ENCODE assay signal across 8 cellular contexts in the genomic region with DNA sequence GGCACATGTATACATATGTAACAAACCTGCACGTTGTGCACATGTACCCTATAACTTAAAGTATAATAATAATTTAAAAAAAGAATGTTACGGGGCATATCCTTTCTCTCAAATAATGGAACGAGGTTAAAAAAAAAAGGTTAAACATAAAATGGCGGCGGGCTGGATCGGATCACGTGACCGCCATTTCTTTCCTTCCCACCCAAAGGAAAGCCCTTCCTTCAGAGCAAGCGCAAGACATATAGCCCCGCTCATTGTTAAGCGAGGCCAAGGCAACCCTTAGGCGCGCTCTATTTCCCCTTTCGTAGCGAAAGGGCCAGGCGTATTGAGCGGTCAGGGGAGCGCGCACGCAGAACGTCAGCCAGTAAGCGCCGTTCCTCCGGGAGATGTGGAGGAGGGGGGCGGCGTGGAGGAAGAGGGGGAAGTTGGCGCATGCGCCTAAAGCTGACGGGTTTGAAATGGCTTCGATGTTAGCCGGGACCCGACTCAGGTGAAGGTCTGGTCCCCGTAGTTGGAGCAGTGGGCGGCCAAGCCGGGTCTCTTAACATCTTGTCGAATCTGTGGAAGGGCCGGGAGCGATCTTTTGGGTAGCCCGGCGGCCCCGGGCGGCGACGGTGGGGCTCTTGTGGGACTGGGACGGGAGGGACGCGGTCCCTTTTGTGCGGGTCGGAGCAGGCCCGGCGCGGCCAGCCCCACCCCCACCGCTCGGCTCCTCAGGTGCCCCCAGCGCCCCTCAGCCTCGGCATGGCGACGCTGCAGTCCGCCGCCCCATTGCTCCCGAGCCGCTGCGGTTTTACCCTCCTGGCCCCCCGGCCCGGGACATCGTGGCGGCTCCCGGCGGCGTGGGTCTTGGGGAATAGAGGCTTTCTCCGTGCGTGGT. TPM values are rescaled to one million over a fixed set of nuclear protein-coding genes. Genes with fewer than 3 reads are reported as not detected.
DNase-seq lines count a peak whose midpoint lies in the region; ATAC-seq, FAIRE-seq and TF ChIP-seq lines count a peak whose summit lies in the region.

A gene with protein sequence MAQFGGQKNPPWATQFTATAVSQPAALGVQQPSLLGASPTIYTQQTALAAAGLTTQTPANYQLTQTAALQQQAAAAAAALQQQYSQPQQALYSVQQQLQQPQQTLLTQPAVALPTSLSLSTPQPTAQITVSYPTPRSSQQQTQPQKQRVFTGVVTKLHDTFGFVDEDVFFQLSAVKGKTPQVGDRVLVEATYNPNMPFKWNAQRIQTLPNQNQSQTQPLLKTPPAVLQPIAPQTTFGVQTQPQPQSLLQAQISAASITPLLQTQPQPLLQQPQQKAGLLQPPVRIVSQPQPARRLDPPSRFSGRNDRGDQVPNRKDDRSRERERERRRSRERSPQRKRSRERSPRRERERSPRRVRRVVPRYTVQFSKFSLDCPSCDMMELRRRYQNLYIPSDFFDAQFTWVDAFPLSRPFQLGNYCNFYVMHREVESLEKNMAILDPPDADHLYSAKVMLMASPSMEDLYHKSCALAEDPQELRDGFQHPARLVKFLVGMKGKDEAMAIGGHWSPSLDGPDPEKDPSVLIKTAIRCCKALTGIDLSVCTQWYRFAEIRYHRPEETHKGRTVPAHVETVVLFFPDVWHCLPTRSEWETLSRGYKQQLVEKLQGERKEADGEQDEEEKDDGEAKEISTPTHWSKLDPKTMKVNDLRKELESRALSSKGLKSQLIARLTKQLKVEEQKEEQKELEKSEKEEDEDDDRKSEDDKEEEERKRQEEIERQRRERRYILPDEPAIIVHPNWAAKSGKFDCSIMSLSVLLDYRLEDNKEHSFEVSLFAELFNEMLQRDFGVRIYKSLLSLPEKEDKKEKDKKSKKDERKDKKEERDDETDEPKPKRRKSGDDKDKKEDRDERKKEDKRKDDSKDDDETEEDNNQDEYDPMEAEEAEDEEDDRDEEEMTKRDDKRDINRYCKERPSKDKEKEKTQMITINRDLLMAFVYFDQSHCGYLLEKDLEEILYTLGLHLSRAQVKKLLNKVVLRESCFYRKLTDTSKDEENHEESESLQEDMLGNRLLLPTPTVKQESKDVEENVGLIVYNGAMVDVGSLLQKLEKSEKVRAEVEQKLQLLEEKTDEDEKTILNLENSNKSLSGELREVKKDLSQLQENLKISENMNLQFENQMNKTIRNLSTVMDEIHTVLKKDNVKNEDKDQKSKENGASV (plus strand): TSS at position 447 of the 880 bp plus-strand sequence. CDS start 1,266 bp downstream, outside the sequence.

- H3K56ac ChIP-seq in H1 (replicated peaks; ENCODE audit: insufficient read length, low read depth, low read length): peak within 1 kb of the TSS; percentile 92

- TF ChIP-seq POLR2A in H1 (IDR thresholded peaks at IDR 0.05; ENCODE audit: control extremely low read depth in 1 of 2, low read depth in 2 of 2, low read length in 2 of 2): peak; percentile 89 to 94

- no peak within 1 kb of the TSS for H2BK20ac ChIP-seq in H1 (ENCODE audit: low read length)

- H3K9me3 ChIP-seq in NT2/D1 (ENCODE audit: insufficient read depth, low read length) (no peaks in the 10 kb centered on the region), H1 (ENCODE audit: insufficient read depth in 2 of 2, low read depth in 1 of 2, low read length in 1 of 2) (no peaks in the 10 kb centered on the region)

- peak in 1 of 2 experiments; percentile 36; a peak in 1 of 3 replicates for TF ChIP-seq EP300 in H1 (IDR thresholded peaks at IDR 0.05; ENCODE audit: borderline replicate concordance in 1 of 2, low read depth in 2 of 2, low read length in 2 of 2)

- no peaks in the 10 kb centered on the region for H3K27me3 Mint-ChIP-seq in activated CD8-positive, alpha-beta memory T cell treated with anti-CD3 and anti-CD28 coated beads, Interleukin-2, amount 10 ng/mL, durations not matched to agents 7 days and 5 days
- H3K27me3 Mint-ChIP-seq in memory B cell: no peaks in the 10 kb centered on the region

- POLR2A ChIA-PET in H1 (lab: Charles Lee; ENCODE audit: partially characterized antibody): interaction anchor here (0.6 to 2.8 kb wide), 33 partner anchors 9 to 823 kb away, joined by 3 to 11 read pairs (median 4); a partner anchor contains a TSS

- peaks cover 0 to 37% of the 10 kb centered on the region in 2 experiments; a peak in 3 of 4 replicates for H3K79me2 ChIP-seq in H1 (ENCODE audit: control insufficient read depth in 1 of 2, insufficient read depth in 2 of 2, low read length in 2 of 2)

- TF ChIP-seq CTCF in H1 (IDR thresholded peaks at IDR 0.05; ENCODE audit: control extremely low read depth in 1 of 3, insufficient read depth in 1 of 3, low read depth in 1 of 3, low read length in 3 of 3): no peak

- peak in 1 of 2 experiments; percentile 0; a peak in 1 of 4 replicates for TF ChIP-seq RAD21 in H1 (IDR thresholded peaks at IDR 0.05 in 1 of 2, conservative IDR thresholded peaks at IDR 0.05 in 1 of 2; ENCODE audit: low read depth in 2 of 2, low read length in 2 of 2)

- peak; percentile 58 for FAIRE-seq in H1 (lab: Jason Lieb, UNC)

- CTCF ChIA-PET in activated CD8-positive, alpha-beta memory T cell treated with anti-CD3 and anti-CD28 coated beads, Interleukin-2, amount 10 ng/mL, durations not matched to agents 7 days and 5 days (lab: Charles Lee): interaction anchor here (0.6 to 1.8 kb wide), 4 partner anchors 15 to 176 kb away, joined by 3 to 4 read pairs (median 4); no protein-coding TSS in a partner anchor
- CTCF ChIA-PET in H1 (lab: Charles Lee; ENCODE audit: partially characterized antibody): no interaction called here

- peak within 1 kb of the TSS; percentile 97 for H3K27ac Mint-ChIP-seq in activated CD8-positive, alpha-beta memory T cell treated with anti-CD3 and anti-CD28 coated beads, Interleukin-2, amount 10 ng/mL, durations not matched to agents 7 days and 5 days
- H3K27ac Mint-ChIP-seq in memory B cell: peak within 1 kb of the TSS; percentile 95

- H2BK12ac ChIP-seq in H1 (ENCODE audit: low read depth, low read length): no peak within 1 kb of the TSS

- no peak within 1 kb of the TSS for H2BK15ac ChIP-seq in H1 (ENCODE audit: low read length)

- H3K79me1 ChIP-seq in H1 (ENCODE audit: low read depth, low read length): peaks cover 5% of the 10 kb centered on the region; the same call in 1 of the 2 replicates

- H3K4me3 ChIP-seq in NT2/D1 (ENCODE audit: insufficient read length, low read depth): peak within 1 kb of the TSS; percentile 82
- peak within 1 kb of the TSS; percentile 80 to 94 (median 88) for H3K4me3 ChIP-seq in H1 (ENCODE audit: extremely low read depth in 1 of 4, insufficient read depth in 2 of 4, low read depth in 3 of 4, low read length in 4 of 4)

- peak within 1 kb of the TSS; percentile 95 for H4K91ac ChIP-seq in H1 (replicated peaks; ENCODE audit: insufficient read length, low read length)

- H3K36me3 ChIP-seq in NT2/D1 (ENCODE audit: insufficient read depth, insufficient read length, low read length) (peaks cover 20% of the 10 kb centered on the region), H1 (ENCODE audit: control insufficient read depth in 2 of 4, insufficient read depth in 4 of 4, low read length in 3 of 4) (peaks cover 8 to 34% (median 18%) of the 10 kb centered on the region in 4 experiments; a peak in 7 of 8 replicates)

- peak within 1 kb of the TSS; percentile 98 for H4K8ac ChIP-seq in H1 (ENCODE audit: extremely low read depth, insufficient read depth, low read length)

- H3K27me3 ChIP-seq in NT2/D1 (ENCODE audit: insufficient read depth, insufficient read length): no peaks in the 10 kb centered on the region
- no peaks in the 10 kb centered on the region for H3K27me3 ChIP-seq in H1 (replicated peaks in 1 of 4; ENCODE audit: control insufficient read depth in 3 of 4, extremely low read depth in 1 of 4, insufficient read depth in 3 of 4, low read length in 3 of 4)

- H3K23ac ChIP-seq in H1 (ENCODE audit: insufficient read length): no peak within 1 kb of the TSS

- H3K23me2 ChIP-seq in H1 (ENCODE audit: low read depth, low read length): no peaks in the 10 kb centered on the region

- H3K4me3 Mint-ChIP-seq in activated CD8-positive, alpha-beta memory T cell treated with anti-CD3 and anti-CD28 coated beads, Interleukin-2, amount 10 ng/mL, durations not matched to agents 7 days and 5 days: peak within 1 kb of the TSS; percentile 96
- peak within 1 kb of the TSS; percentile 93 for H3K4me3 Mint-ChIP-seq in memory B cell

- H2BK5ac ChIP-seq in H1 (ENCODE audit: low read depth, low read length): peak within 1 kb of the TSS; percentile 92

- no peak within 1 kb of the TSS; the same call in 1 of the 2 replicates for H2AFZ ChIP-seq in H1 (ENCODE audit: low read length)

- H4K20me1 ChIP-seq in H1 (replicated peaks in 1 of 2; ENCODE audit: control insufficient read depth in 1 of 2, insufficient read depth in 2 of 2, low read length in 2 of 2): no peaks in the 10 kb centered on the region

- peak within 1 kb of the TSS; percentile 95 for H3K9ac ChIP-seq in NT2/D1 (ENCODE audit: insufficient read length, low read depth)
- peak within 1 kb of the TSS; percentile 96 to 98 (median 97) for H3K9ac ChIP-seq in H1 (replicated peaks in 1 of 4; ENCODE audit: extremely low read depth in 1 of 4, low read depth in 3 of 4, low read length in 3 of 4)

- peak within 1 kb of the TSS; percentile 98 for H3K18ac ChIP-seq in H1 (ENCODE audit: extremely low read depth, low read length)

- H3K27ac ChIP-seq in H1 (ENCODE audit: low read depth, low read length): peak within 1 kb of the TSS; percentile 97

- no peaks in the 10 kb centered on the region for H3K9me3 Mint-ChIP-seq in activated CD8-positive, alpha-beta memory T cell treated with anti-CD3 and anti-CD28 coated beads, Interleukin-2, amount 10 ng/mL, durations not matched to agents 7 days and 5 days (ENCODE audit: low read depth)
- H3K9me3 Mint-ChIP-seq in memory B cell: no peaks in the 10 kb centered on the region

- no peak within 1 kb of the TSS for H2AK5ac ChIP-seq in H1 (ENCODE audit: low read depth, low read length)

- DNase-seq in COR-L47 (lab: John Stamatoyannopoulos, UW) (peak; percentile 92), HUDEP-2 (lab: John Stamatoyannopoulos, UW; ENCODE audit: unreplicated experiment in 76 of 76) (peak; percentile 43 to 97 (median 94)), NT2/D1 (ENCODE audit: low read depth, low spot score) (peak; percentile 94), H1 (ENCODE audit: low read depth in 1 of 2, low spot score in 2 of 2) (peak; percentile 89 to 97), memory B cell (ENCODE audit: low spot score in 2 of 2) (peak; percentile 95 to 96)
- peak; percentile 98 for DNase-seq in activated CD8-positive, alpha-beta memory T cell treated with anti-CD3 and anti-CD28 coated beads, Interleukin-2, amount 10 ng/mL, durations not matched to agents 7 days and 5 days
- DNase-seq in stimulated activated CD8-positive, alpha-beta memory T cell treated with anti-CD3 and anti-CD28 coated beads, Interleukin-12 subunit alpha, Interleukin-12 subunit beta, amount 100 ng/mL, for 24 hours (ENCODE audit: extremely low read depth): peak; percentile 93

- H3K14ac ChIP-seq in H1 (ENCODE audit: insufficient read length): no peak within 1 kb of the TSS

- peak within 1 kb of the TSS; percentile 61 to 75 for H3K4me2 ChIP-seq in H1 (ENCODE audit: insufficient read depth in 1 of 2, low read depth in 2 of 2, low read length in 2 of 2)

- H3K4me1 ChIP-seq in NT2/D1 (ENCODE audit: insufficient read depth, insufficient read length) (no peaks in the 10 kb centered on the region), H1 (replicated peaks in 1 of 4; ENCODE audit: control insufficient read depth in 3 of 4, insufficient read depth in 4 of 4, low read length in 3 of 4) (peaks cover 0 to 4% (median 1%) of the 10 kb centered on the region in 4 experiments; a peak in 3 of 7 replicates)

- H3K4ac ChIP-seq in H1 (replicated peaks; ENCODE audit: insufficient read length, low read depth, low read length): peak within 1 kb of the TSS; percentile 86

- peaks cover 20% of the 10 kb centered on the region for H3K4me1 Mint-ChIP-seq in activated CD8-positive, alpha-beta memory T cell treated with anti-CD3 and anti-CD28 coated beads, Interleukin-2, amount 10 ng/mL, durations not matched to agents 7 days and 5 days
- H3K4me1 Mint-ChIP-seq in memory B cell: peaks cover 8% of the 10 kb centered on the region

- H3K36me3 Mint-ChIP-seq in activated CD8-positive, alpha-beta memory T cell treated with anti-CD3 and anti-CD28 coated beads, Interleukin-2, amount 10 ng/mL, durations not matched to agents 7 days and 5 days: peaks cover 27% of the 10 kb centered on the region
- H3K36me3 Mint-ChIP-seq in memory B cell: peaks cover 8% of the 10 kb centered on the region

- WGBS in H1 (ENCODE audit: extremely low coverage in 1 of 2, insufficient coverage in 1 of 2, insufficient read length in 1 of 2, insufficient replicate concordance in 2 of 2, low coverage in 1 of 2, low lambda C conversion rate in 2 of 2, missing lambda C conversion rate in 1 of 2), 2 experiments: 1% methylated on average over 54 of the region's 72 CpGs; no CpG with 5 or more reads in 1 of the 2 experiments

- ATAC-seq in GM21381 (IDR thresholded peaks at IDR 0.05; ENCODE audit: unreplicated experiment) (peak; percentile 98), memory B cell (ENCODE audit: low read depth) (peak; percentile 95)
- ATAC-seq in activated CD8-positive, alpha-beta memory T cell treated with anti-CD3 and anti-CD28 coated beads, Interleukin-2, amount 10 ng/mL, durations not matched to agents 7 days and 5 days: peak; percentile 99

- peak within 1 kb of the TSS; percentile 68 for H4K5ac ChIP-seq in H1 (ENCODE audit: insufficient read length, low read depth, low read length)

- H2BK120ac ChIP-seq in H1 (replicated peaks; ENCODE audit: low read depth, low read length): no peak within 1 kb of the TSS

RNA-seq across cellular contexts. Expression of the gene that starts here (rescaled TPM):
- 100 to 1,000 TPM in 1 of 2 experiments, 10 to 100 TPM in 1; 86.7 to 107 TPM for total RNA-seq in activated CD8-positive, alpha-beta memory T cell treated with anti-CD3 and anti-CD28 coated beads, Interleukin-2, amount 10 ng/mL, durations not matched to agents 7 days and 5 days
- total RNA-seq in H1 (2021; fragmentation: NEBNext Ultra II Directional; extraction: Animal tissue kit (Norgen Biotek cat#: 25700)): 111 TPM in 2 replicates
- polyA plus RNA-seq in H1 (2011; rRNA removed): 61.3 and 91.6 TPM in 2 replicates
- 49.3 TPM for polyA plus RNA-seq in H1 (2011; cell fraction: cytosol; rRNA removed)
- 174 TPM for polyA plus RNA-seq in H1 (2011; cell fraction: nucleus; rRNA removed)
- polyA plus RNA-seq in H1 (2012, experiment 1 of 2): 80.7 to 108 TPM (median 102 TPM) in 4 replicates
- 7.3 TPM for polyA plus RNA-seq in H1 (2012, experiment 2 of 2)
- polyA plus RNA-seq in H1 (2013, experiment 1 of 2): 142 TPM
- 139 TPM for polyA plus RNA-seq in H1 (2013, experiment 2 of 2)
- 180 and 224 TPM in 2 replicates for polyA minus RNA-seq in H1 (2011; rRNA and poly(A)+ RNA removed)
- 57.5 TPM for polyA minus RNA-seq in H1 (2011; cell fraction: cytosol; rRNA and poly(A)+ RNA removed)
- 211 TPM for polyA minus RNA-seq in H1 (2011; cell fraction: nucleus; rRNA and poly(A)+ RNA removed)

Comparison
In these comparisons a context has a peak if more than half of its experiments do, and no peak if none do; other contexts are left out.
1. Peak in every context shown above with its lines: DNase-seq, ATAC-seq, H3K4me3 ChIP-seq and H3K27ac ChIP-seq.